ENCODE assay signal across 16 cellular contexts in genomic region chr10:131909014-131909808, GRCh38. TPM values are rescaled to one million over a fixed set of nuclear protein-coding genes. Genes with fewer than 3 reads are reported as not detected.
DNase-seq lines count a peak whose midpoint lies in the region; ATAC-seq, FAIRE-seq and TF ChIP-seq lines count a peak whose summit lies in the region.
"Had no signal": no experiment of that assay in that cellular context is flagged by ENCODE, and none has a peak within 500 bp of the region (broad histone marks: within the 10 kb centered on the region; RNA-seq: fewer than 3 reads in every experiment).

No MANE protein-coding gene starts in this region.

- POLR2A ChIA-PET in activated B cell treated with CpG ODN at 0.5 μM for 24 hours (lab: Charles Lee): no interaction called here

- peaks cover 36 to 41% of the 10 kb centered on the region in 2 donors for H3K4me1 ChIP-seq in kidney (ENCODE audit: control insufficient read depth in 1 of 2, insufficient read depth in 1 of 2, low read depth in 1 of 2, low read length in 2 of 2)
- peaks cover 4 to 76% (median 8%) of the 10 kb centered on the region in 3 donors for H3K4me1 ChIP-seq in esophagus squamous epithelium

- H3K27ac ChIP-seq in kidney (ENCODE audit: low read depth in 2 of 2, low read length in 2 of 2) (no peak overlapping the region), esophagus squamous epithelium (no peak overlapping the region)
- H3K27ac ChIP-seq: breast epithelium had no signal

- CTCF ChIA-PET in activated B cell treated with CpG ODN at 0.5 μM for 24 hours (lab: Charles Lee): interaction anchor here (1.0 kb wide), 1 partner anchor 14 kb away, joined by 3 read pairs; no protein-coding TSS in a partner anchor

- H3K9me3 Mint-ChIP-seq in stimulated activated naive CD8-positive, alpha-beta T cell treated with anti-CD3 and anti-CD28 coated beads, Interleukin-15, Interleukin-2, amounts not matched to agents 100 ng/mL and 50 ng/mL, for 24 hours: no peaks in the 10 kb centered on the region
- H3K9me3 Mint-ChIP-seq in activated B cell treated with CpG ODN at 0.5 μM for 24 hours: no peaks in the 10 kb centered on the region

- H3K27ac Mint-ChIP-seq in stimulated activated naive CD8-positive, alpha-beta T cell treated with anti-CD3 and anti-CD28 coated beads, Interleukin-15, Interleukin-2, amounts not matched to agents 100 ng/mL and 50 ng/mL, for 24 hours: peak overlapping the region; percentile 2
- peak overlapping the region; percentile 2 for H3K27ac Mint-ChIP-seq in activated B cell treated with CpG ODN at 0.5 μM for 24 hours

- TF ChIP-seq CTCF in activated B cell treated with CpG ODN at 0.5 μM for 24 hours (IDR thresholded peaks at IDR 0.05) (no peak), kidney (IDR thresholded peaks at IDR 0.05; ENCODE audit: borderline replicate concordance, extremely low read depth, insufficient read depth) (no peak), esophagus squamous epithelium (IDR thresholded peaks at IDR 0.05) (no peak)

- H3K4me1 Mint-ChIP-seq in stimulated activated naive CD8-positive, alpha-beta T cell treated with anti-CD3 and anti-CD28 coated beads, Interleukin-15, Interleukin-2, amounts not matched to agents 100 ng/mL and 50 ng/mL, for 24 hours (ENCODE audit: low read depth): peaks cover 75% of the 10 kb centered on the region
- H3K4me1 Mint-ChIP-seq in activated B cell treated with CpG ODN at 0.5 μM for 24 hours: peaks cover 40% of the 10 kb centered on the region

- H3K9ac ChIP-seq in kidney (ENCODE audit: low read length in 2 of 2): no peak overlapping the region

- H3K9me3 ChIP-seq in kidney (ENCODE audit: control insufficient read depth in 1 of 2, low read length in 2 of 2) (no peaks in the 10 kb centered on the region), esophagus squamous epithelium (no peaks in the 10 kb centered on the region)
- H3K9me3 ChIP-seq: breast epithelium had no signal

- H3K4me3 ChIP-seq in kidney (ENCODE audit: low read length in 2 of 2): no peak overlapping the region
- H3K4me3 ChIP-seq in esophagus squamous epithelium: no peak overlapping the region
- H3K4me3 ChIP-seq: breast epithelium had no signal

- H3K36me3 ChIP-seq in kidney (ENCODE audit: control insufficient read depth in 1 of 2, insufficient read depth in 2 of 2, low read length in 2 of 2): peaks cover 10% of the 10 kb centered on the region in 2 donors
- peaks cover 0 to 62% (median 0%) of the 10 kb centered on the region in 3 donors for H3K36me3 ChIP-seq in esophagus squamous epithelium
- H3K36me3 ChIP-seq: breast epithelium had no signal

- peaks cover 58% of the 10 kb centered on the region for H3K36me3 Mint-ChIP-seq in stimulated activated naive CD8-positive, alpha-beta T cell treated with anti-CD3 and anti-CD28 coated beads, Interleukin-15, Interleukin-2, amounts not matched to agents 100 ng/mL and 50 ng/mL, for 24 hours (ENCODE audit: low read depth)
- peaks cover 58% of the 10 kb centered on the region for H3K36me3 Mint-ChIP-seq in activated B cell treated with CpG ODN at 0.5 μM for 24 hours (ENCODE audit: low read depth)

- no peaks in the 10 kb centered on the region for H3K27me3 ChIP-seq in esophagus squamous epithelium
- H3K27me3 ChIP-seq: breast epithelium had no signal

- H3K4me3 Mint-ChIP-seq in stimulated activated naive CD8-positive, alpha-beta T cell treated with anti-CD3 and anti-CD28 coated beads, Interleukin-15, Interleukin-2, amounts not matched to agents 100 ng/mL and 50 ng/mL, for 24 hours: no peak overlapping the region
- no peak overlapping the region for H3K4me3 Mint-ChIP-seq in activated B cell treated with CpG ODN at 0.5 μM for 24 hours
- H3K4me3 Mint-ChIP-seq: effector memory CD8-positive, alpha-beta T cell; stimulated activated memory B cell treated with anti-CD40 and anti-IgM and Interleukin-4, amounts not matched to agents 10 μg/mL and 1 μg/mL and 100 μg/mL, for 72 hours had no signal

- H3K27me3 Mint-ChIP-seq in stimulated activated naive CD8-positive, alpha-beta T cell treated with anti-CD3 and anti-CD28 coated beads, Interleukin-15, Interleukin-2, amounts not matched to agents 100 ng/mL and 50 ng/mL, for 24 hours: no peaks in the 10 kb centered on the region
- H3K27me3 Mint-ChIP-seq in activated B cell treated with CpG ODN at 0.5 μM for 24 hours: no peaks in the 10 kb centered on the region
- H3K27me3 Mint-ChIP-seq: effector memory CD8-positive, alpha-beta T cell; stimulated activated memory B cell treated with anti-CD40 and anti-IgM and Interleukin-4, amounts not matched to agents 10 μg/mL and 1 μg/mL and 100 μg/mL, for 72 hours had no signal

- 70 to 71% methylated on average over 7 to 8 of the region's 8 CpGs for WGBS in esophagus squamous epithelium, 2 donors

- FAIRE-seq in kidney (lab: Jason Lieb, UNC): no peak

- no peak for TF ChIP-seq POLR2A in esophagus squamous epithelium (IDR thresholded peaks at IDR 0.05)

- intact Hi-C loops in activated B cell treated with CpG ODN at 0.5 μM for 24 hours (cut with micrococcal nuclease) (no loop called here), kidney (cut with DNase I) (no loop called here), esophagus squamous epithelium (cut with DNase I) (no loop called here)

- no peak for DNase-seq in stimulated activated naive CD8-positive, alpha-beta T cell treated with anti-CD3 and anti-CD28 coated beads, Interleukin-15, Interleukin-2, amounts not matched to agents 100 U/mL and 50 U/mL, for 24 hours
- no peak for DNase-seq in activated B cell treated with CpG ODN at 0.5 μM for 24 hours
- peak; percentile 35 for DNase-seq in kidney
- DNase-seq in AG20443 (ENCODE audit: low spot score): no peak
- DNase-seq in esophagus squamous epithelium (lab: John Stamatoyannopoulos, UW): no peak
- DNase-seq in NCI-H82 (lab: John Stamatoyannopoulos, UW): no peak
- DNase-seq: activated gamma-delta T cell; effector memory CD8-positive, alpha-beta T cell; NK-92 treated with Interleukin-12 subunit alpha and Interleukin-12 subunit beta, amount 100 ng/mL, for 24 hours; occipital lobe; SHP77 treated with DMSO at 0.1 percent for 48 hours; T-helper 9 cell had no signal

- ATAC-seq in stimulated activated naive CD8-positive, alpha-beta T cell treated with anti-CD3 and anti-CD28 coated beads, Interleukin-15, Interleukin-2, amounts not matched to agents 100 U/mL and 50 U/mL, for 24 hours: no peak
- ATAC-seq in activated B cell treated with CpG ODN at 0.5 μM for 24 hours (ENCODE audit: low read depth) (no peak), HG02981 (IDR thresholded peaks at IDR 0.05; ENCODE audit: unreplicated experiment) (no peak)
- ATAC-seq: effector memory CD8-positive, alpha-beta T cell; stimulated activated memory B cell treated with anti-CD40 and anti-IgM and Interleukin-4, amounts not matched to agents 10 μg/mL and 1 μg/mL and 100 μg/mL, for 72 hours had no signal

RNA-seq across cellular contexts. Expression of gene PPP2R2D, which starts 8.4 kb away (rescaled TPM):
- total RNA-seq in activated B cell treated with CpG ODN at 0.5 μM for 24 hours (28.0 and 32.7 TPM in 2 replicates), kidney (28.3 TPM), esophagus squamous epithelium (10 to 100 TPM; 18.6 to 27.5 (median 22.1) TPM)
- polyA plus RNA-seq in kidney (ENCODE audit: insufficient read depth, low read depth, low replicate concordance): 34.8 TPM
